In the genomic region with DNA sequence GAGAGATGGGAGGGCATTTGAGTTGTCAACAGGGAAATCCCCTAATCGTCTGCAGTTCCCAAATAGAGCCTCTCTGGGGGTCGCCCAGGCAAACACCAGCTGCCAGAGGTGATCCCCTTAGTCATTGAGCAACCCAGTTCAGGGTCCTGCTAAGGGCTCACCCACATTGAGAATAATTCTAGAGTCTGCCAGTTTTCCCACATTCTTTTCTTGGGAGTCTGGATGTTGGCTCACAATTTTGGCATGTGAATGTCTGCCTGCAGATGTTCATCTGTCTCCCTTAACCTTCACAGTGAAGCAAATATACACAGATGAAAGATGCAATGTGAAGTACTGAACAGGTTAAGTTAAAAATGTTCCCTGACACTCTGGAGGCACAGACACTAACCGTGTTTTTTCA, we compare ENCODE assay signal across 29 cellular contexts. TPM values are rescaled to one million over a fixed set of nuclear protein-coding genes. Genes with fewer than 3 reads are reported as not detected.
"Had no signal": no experiment of that assay in that cellular context is flagged by ENCODE, and none has a peak within 500 bp of the region (broad histone marks: within the 10 kb centered on the region; RNA-seq: fewer than 3 reads in every experiment).

No MANE protein-coding gene starts in this region.

- H3K9me3 Mint-ChIP-seq: activated T-cell treated with anti-CD3 and anti-CD28 coated beads, Interleukin-2, amount 50 U/mL, for 24 hours; activated T-helper 17 cell treated with anti-CD3 and anti-CD28 coated beads, Interleukin-2, amount 50 U/mL, for 72 hours; mesothelial cell of epicardium; natural killer cell had no signal

- H3K27ac Mint-ChIP-seq: activated naive CD8-positive, alpha-beta T cell; activated T-cell treated with anti-CD3 and anti-CD28 coated beads, Interleukin-2, amount 50 U/mL, for 24 hours; activated T-helper 17 cell treated with anti-CD3 and anti-CD28 coated beads, Interleukin-2, amount 50 U/mL, for 72 hours; mesothelial cell of epicardium; natural killer cell had no signal

- H3K27ac ChIP-seq: coronary artery, esophagus muscularis mucosa, left ventricle myocardium inferior, spleen, upper lobe of right lung, VCaP had no signal

- H3K36me3 Mint-ChIP-seq: activated naive CD8-positive, alpha-beta T cell; mesothelial cell of epicardium; natural killer cell had no signal

- H3K36me3 ChIP-seq: esophagus muscularis mucosa, left ventricle myocardium inferior, spleen, upper lobe of right lung had no signal

- H3K4me1 ChIP-seq: esophagus muscularis mucosa, left ventricle myocardium inferior, spleen, upper lobe of right lung had no signal

- DNase-seq: activated CD4-positive, alpha-beta T cell treated with anti-CD3 and anti-CD28 coated beads, Interleukin-2, amount 50 U/mL, for 1 hour; activated CD8-positive, alpha-beta memory T cell treated with anti-CD3 and anti-CD28 coated beads, Interleukin-2, amount 50 U/mL, for 4 hours; activated naive CD4-positive, alpha-beta T cell; activated T-cell treated with anti-CD3 and anti-CD28 coated beads, Interleukin-2, amount 50 U/mL, for 24 hours; amniotic stem cell; cerebellar nuclear complex; foreskin melanocyte; glutamatergic neuron; hippocampal formation; kidney glomerular epithelial cell; left ventricle myocardium inferior; mammary epithelial cell; natural killer cell; spleen; stimulated activated CD4-positive, alpha-beta T cell treated with anti-CD3 and anti-CD28 coated beads, Interleukin-4, amount 100 ng/mL, for 1 hour; stimulated activated naive CD4-positive, alpha-beta T cell; upper lobe of right lung had no signal

- H3K4me3 Mint-ChIP-seq: activated naive CD8-positive, alpha-beta T cell; activated T-cell treated with anti-CD3 and anti-CD28 coated beads, Interleukin-2, amount 50 U/mL, for 24 hours; activated T-helper 17 cell treated with anti-CD3 and anti-CD28 coated beads, Interleukin-2, amount 50 U/mL, for 72 hours; mesothelial cell of epicardium; natural killer cell had no signal

- H3K9me3 ChIP-seq: esophagus muscularis mucosa, left ventricle myocardium inferior, spleen, upper lobe of right lung had no signal

- H3K4me3 ChIP-seq: coronary artery, esophagus muscularis mucosa, left ventricle myocardium inferior, spleen, upper lobe of right lung had no signal

- H3K27me3 ChIP-seq: esophagus muscularis mucosa had no signal

RNA-seq across cellular contexts. Expression of gene SMIM21, which starts 11.4 kb away (rescaled TPM):
- total RNA-seq: activated T-helper 17 cell treated with anti-CD3 and anti-CD28 coated beads, Interleukin-2, amount 50 U/mL, for 72 hours; bronchial epithelial cell; esophagus muscularis mucosa; left ventricle myocardium inferior; mammary epithelial cell; mesothelial cell of epicardium; natural killer cell; osteoblast; posterior vena cava; renal cortical epithelial cell; sciatic nerve; spleen; T-helper 2 cell treated with Interferon-gamma antibody and Interleukin-4, amounts not matched to agents 100 ng/mL and 5 ng/mL, for 36 hours; upper lobe of right lung had no signal
- polyA plus RNA-seq: mammary epithelial cell, spleen had no signal
